ENCODE assay signal across 8 cellular contexts in genomic region chr6:37354526-37355384, GRCh38. TPM values are rescaled to one million over a fixed set of nuclear protein-coding genes. Genes with fewer than 3 reads are reported as not detected.
DNase-seq lines count a peak whose midpoint lies in the region; ATAC-seq and TF ChIP-seq lines count a peak whose summit lies in the region.

No MANE protein-coding gene starts in this region.

- intact Hi-C loops in Right ventricle myocardium inferior (cut with DNase I), result no loop called here
- intact Hi-C loops in cardiac septum (cut with DNase I), result no loop called here
- intact Hi-C loops in mammary epithelial cell (cut with micrococcal nuclease), result no loop called here

- DNase-seq in Right ventricle myocardium inferior (ENCODE audit: missing footprints) (peak; percentile 65), cardiac septum (ENCODE audit: low spot score) (no peak), RPMI8226 (peak; percentile 4), mammary epithelial cell (peak; percentile 25), kidney tubule cell (ENCODE audit: low spot score) (peak; percentile 23), A172 (ENCODE audit: low spot score) (no peak)
- DNase-seq in stimulated activated CD4-positive, alpha-beta T cell treated with anti-CD3 and anti-CD28 coated beads, Interleukin-2, amount 100 ng/mL, for 4 hours (ENCODE audit: low read depth), result peak; percentile 2

- peak overlapping the region; percentile 63 for H3K27ac ChIP-seq in mammary epithelial cell (ENCODE audit: insufficient read depth, low read depth, low read length)

- BruUV-seq in mammary epithelial cell (replicated peaks; lab: Mats Ljungman, UMichigan), result no TSS peak

- in situ Hi-C loops in mammary epithelial cell (cut with MboI; ENCODE audit: low sequenced_read_pairs in 2 of 2), result loop anchor here in 1 of 2 donors (25.0 kb wide), 1 partner anchor 333 kb away; the partner anchor contains the start of gene MDGA1

- no peak for TF ChIP-seq CTCF in mammary epithelial cell (conservative IDR thresholded peaks at IDR 0.05 in 1 of 2, IDR thresholded peaks at IDR 0.05 in 1 of 2; ENCODE audit: extremely low read depth in 1 of 2, insufficient read depth in 1 of 2, low read depth in 1 of 2, low read length in 2 of 2)

- peak overlapping the region; percentile 78 to 95 (median 82) for H3K4me3 ChIP-seq in mammary epithelial cell (replicated peaks in 1 of 3; ENCODE audit: insufficient read depth in 1 of 3, low read depth in 2 of 3, low read length in 3 of 3)

- H3K4me1 ChIP-seq in mammary epithelial cell (ENCODE audit: insufficient read depth, low read length), result peaks cover 7% of the 10 kb centered on the region

- no peaks in the 10 kb centered on the region for H3K9me3 ChIP-seq in mammary epithelial cell (replicated peaks; ENCODE audit: insufficient read depth, low read length)

- no peaks in the 10 kb centered on the region for H3K36me3 ChIP-seq in mammary epithelial cell (ENCODE audit: insufficient read depth, low read length)

- ATAC-seq in Right ventricle myocardium inferior (peak; percentile 35), HG03159 (IDR thresholded peaks at IDR 0.05; ENCODE audit: unreplicated experiment) (no peak)

- H3K27me3 ChIP-seq in mammary epithelial cell (ENCODE audit: insufficient read depth, low read length), result no peaks in the 10 kb centered on the region

- peaks cover 60% of the 10 kb centered on the region for H3K79me2 ChIP-seq in mammary epithelial cell (ENCODE audit: insufficient read depth, low read length)

- H3K4me2 ChIP-seq in mammary epithelial cell (ENCODE audit: insufficient read depth, low read depth, low read length), result peak overlapping the region; percentile 93

- WGBS in mammary epithelial cell (ENCODE audit: low coverage, missing lambda C conversion rate), result 8% methylated on average over 13 of the region's 44 CpGs

- dilution Hi-C loops in mammary epithelial cell (cut with HindIII; ENCODE audit: low sequenced_read_pairs), result no loop called here

- CTCF ChIA-PET in mammary epithelial cell (lab: Charles Lee; ENCODE audit: low non-redundant PET), result no interaction called here

- peak overlapping the region; percentile 96 for H2AFZ ChIP-seq in mammary epithelial cell (ENCODE audit: low read depth, low read length)

- H4K20me1 ChIP-seq in mammary epithelial cell (ENCODE audit: insufficient read depth, low read length), result no peaks in the 10 kb centered on the region

- H3K9ac ChIP-seq in mammary epithelial cell (ENCODE audit: insufficient read depth, low read length), result peak overlapping the region; percentile 83

RNA-seq across cellular contexts. Expression of gene RNF8, which starts 1.0 kb away (rescaled TPM):
- total RNA-seq in Right ventricle myocardium inferior (14.9 TPM), cardiac septum (13.2 TPM), mammary epithelial cell (10 to 100 TPM; 15.2 to 30.0 TPM)
- polyA plus RNA-seq in mammary epithelial cell, result 19.2 TPM
- 22.9 TPM for polyA minus RNA-seq in mammary epithelial cell
- total RNA-seq in A172 (2014; rRNA removed; shearing (Covaris generic)), result 35.7 and 40.2 TPM in 2 replicates

Comparison
In these comparisons a context has a peak if more than half of its experiments do, and no peak if none do; other contexts are left out.
1. DNase-seq: peak in Right ventricle myocardium inferior (single experiment), RPMI8226 (single experiment), mammary epithelial cell (single experiment), kidney tubule cell (single experiment) and stimulated activated CD4-positive, alpha-beta T cell treated with anti-CD3 and anti-CD28 coated beads, Interleukin-2, amount 100 ng/mL, for 4 hours (single experiment); none in cardiac septum (single experiment) and A172 (single experiment).